ENCODE assay signal across 34 cellular contexts in genomic region chr7:3937146-3937545, GRCh38.
"Had no signal": no experiment of that assay in that cellular context is flagged by ENCODE, and none has a peak within 500 bp of the region (broad histone marks: within the 10 kb centered on the region; RNA-seq: fewer than 3 reads in every experiment).

No MANE protein-coding gene starts in this region.

- H3K9me3 Mint-ChIP-seq: activated CD4-positive, alpha-beta T cell treated with anti-CD3 and anti-CD28 coated beads, Interleukin-2, amount 10 ng/mL, durations not matched to agents 24 days and 14 days; activated naive CD4-positive, alpha-beta T cell treated with anti-CD3 and anti-CD28 coated beads, Interleukin-2, amount 50 U/mL, for 24 hours; activated T-helper 1 cell treated with anti-CD3 and anti-CD28 coated beads, Interleukin-12 subunit alpha, Interleukin-12 subunit beta, Interleukin-2, Interleukin-4 antibody, amounts not matched to agents 30 ng/mL and 10 ng/mL and 1 ng/mL, durations not matched to agents 14 hours and 24 hours and 36 hours; activated T-helper 17 cell treated with anti-CD3 and anti-CD28 coated beads, Interleukin-2, amount 50 U/mL, for 72 hours; T-helper 1 cell treated with Interleukin-12 subunit alpha and Interleukin-12 subunit beta and Interleukin-4 antibody, amounts not matched to agents 30 μg/mL and 1 μg/mL, for 36 hours; T-helper 2 cell treated with Interferon-gamma antibody and Interleukin-4, amounts not matched to agents 5 μg/mL and 100 μg/mL, for 36 hours had no signal

- DNase-seq: activated B cell treated with CpG ODN at 0.5 μM for 24 hours; activated CD4-positive, alpha-beta memory T cell treated with anti-CD3 and anti-CD28 coated beads for 36 hours; activated CD4-positive, alpha-beta T cell treated with anti-CD3 and anti-CD28 coated beads for 4 hours; activated CD4-positive, alpha-beta T cell treated with anti-CD3 and anti-CD28 coated beads, Interleukin-2, amount 10 ng/mL, durations not matched to agents 24 days and 14 days; activated CD4-positive, alpha-beta T cell treated with anti-CD3 and anti-CD28 coated beads, Interleukin-2, amount 50 U/mL, for 1 hour; activated CD4-positive, alpha-beta T cell treated with anti-CD3 and anti-CD28 coated beads, Interleukin-2, amount 50 U/mL, for 4 hours; activated CD4-positive, CD25-positive, alpha-beta regulatory T cell treated with anti-CD3 and anti-CD28 coated beads, Interleukin-2, amount 50 U/mL, for 72 hours; activated CD8-positive, alpha-beta memory T cell treated with anti-CD3 and anti-CD28 coated beads, Interleukin-2, amount 50 U/mL, for 4 hours; activated CD8-positive, alpha-beta T cell treated with anti-CD3 and anti-CD28 coated beads for 36 hours; activated effector memory CD4-positive, alpha-beta T cell treated with Interleukin-2 at 50 U/mL for 16 hours; activated gamma-delta T cell; activated naive CD4-positive, alpha-beta T cell treated with anti-CD3 and anti-CD28 coated beads, Interleukin-2, amount 10 ng/mL, durations not matched to agents 7 days and 5 days; activated naive CD4-positive, alpha-beta T cell treated with Interleukin-2 at 50 U/mL for 16 hours; activated naive CD8-positive, alpha-beta T cell treated with anti-CD3 and anti-CD28 coated beads, Interleukin-2, amount 10 ng/mL, durations not matched to agents 7 days and 5 days; activated naive CD8-positive, alpha-beta T cell treated with anti-CD3 and anti-CD28 coated beads, Interleukin-2, amount 50 U/mL, for 24 hours; activated T-cell treated with anti-CD3 and anti-CD28 coated beads for 4 hours; activated T-cell treated with anti-CD3 and anti-CD28 coated beads, Interleukin-2, amount 50 U/mL, for 1 hour; activated T-cell treated with anti-CD3 and anti-CD28 coated beads, Interleukin-2, amount 50 U/mL, for 4 hours; activated T-cell treated with anti-CD3 and anti-CD28 coated beads, Interleukin-2, amount 50 U/mL, for 72 hours; amygdala; central memory CD4-positive, alpha-beta T cell; SW 1271; T-helper 1 cell; T-helper 2 cell; T-helper 9 cell; WERI-Rb-1 had no signal

- H3K27me3 Mint-ChIP-seq: activated CD4-positive, alpha-beta T cell treated with anti-CD3 and anti-CD28 coated beads, Interleukin-2, amount 10 ng/mL, durations not matched to agents 24 days and 14 days; activated CD8-positive, alpha-beta T cell treated with anti-CD3 and anti-CD28 coated beads for 36 hours; activated naive CD8-positive, alpha-beta T cell treated with anti-CD3 and anti-CD28 coated beads, Interleukin-2, amount 10 ng/mL, durations not matched to agents 7 days and 5 days; activated naive CD8-positive, alpha-beta T cell treated with anti-CD3 and anti-CD28 coated beads, Interleukin-2, amount 50 U/mL, for 24 hours; brain had no signal

- ATAC-seq: activated CD8-positive, alpha-beta T cell treated with anti-CD3 and anti-CD28 coated beads for 36 hours; activated naive CD8-positive, alpha-beta T cell treated with anti-CD3 and anti-CD28 coated beads, Interleukin-2, amount 50 U/mL, for 24 hours; activated T-cell treated with anti-CD3 and anti-CD28 coated beads, Interleukin-2, amount 50 U/mL, for 4 hours; activated T-cell treated with anti-CD3 and anti-CD28 coated beads, Interleukin-2, amount 50 U/mL, for 72 hours; activated T-helper 17 cell treated with anti-CD3 and anti-CD28 coated beads, Interleukin-2, amount 50 U/mL, for 72 hours had no signal

- H3K9me3 ChIP-seq: ascending aorta had no signal

- H3K4me3 Mint-ChIP-seq: activated B cell treated with CpG ODN at 0.5 μM for 24 hours; activated CD4-positive, alpha-beta memory T cell treated with anti-CD3 and anti-CD28 coated beads for 36 hours; activated CD4-positive, alpha-beta T cell treated with anti-CD3 and anti-CD28 coated beads, Interleukin-2, amount 10 ng/mL, durations not matched to agents 24 days and 14 days; activated CD8-positive, alpha-beta T cell treated with anti-CD3 and anti-CD28 coated beads for 36 hours; activated naive CD4-positive, alpha-beta T cell treated with anti-CD3 and anti-CD28 coated beads, Interleukin-2, amount 10 ng/mL, durations not matched to agents 7 days and 5 days; activated naive CD4-positive, alpha-beta T cell treated with anti-CD3 and anti-CD28 coated beads, Interleukin-2, amount 50 U/mL, for 24 hours; activated naive CD8-positive, alpha-beta T cell; activated naive CD8-positive, alpha-beta T cell treated with anti-CD3 and anti-CD28 coated beads, Interleukin-2, amount 10 ng/mL, durations not matched to agents 7 days and 5 days; activated naive CD8-positive, alpha-beta T cell treated with anti-CD3 and anti-CD28 coated beads, Interleukin-2, amount 50 U/mL, for 24 hours; activated T-cell treated with anti-CD3 and anti-CD28 coated beads, Interleukin-2, amount 50 U/mL, for 4 hours; activated T-cell treated with anti-CD3 and anti-CD28 coated beads, Interleukin-2, amount 50 U/mL, for 72 hours; activated T-helper 1 cell treated with anti-CD3 and anti-CD28 coated beads, Interleukin-12 subunit alpha, Interleukin-12 subunit beta, Interleukin-2, Interleukin-4 antibody, amounts not matched to agents 30 ng/mL and 10 ng/mL and 1 ng/mL, durations not matched to agents 14 hours and 24 hours and 36 hours; activated T-helper 17 cell treated with anti-CD3 and anti-CD28 coated beads, Interleukin-2, amount 50 U/mL, for 72 hours; brain; T-helper 1 cell treated with Interleukin-12 subunit alpha and Interleukin-12 subunit beta and Interleukin-4 antibody, amounts not matched to agents 30 μg/mL and 1 μg/mL, for 36 hours; T-helper 2 cell treated with Interferon-gamma antibody and Interleukin-4, amounts not matched to agents 5 μg/mL and 100 μg/mL, for 36 hours had no signal

- H3K27ac Mint-ChIP-seq: activated B cell treated with CpG ODN at 0.5 μM for 24 hours; activated CD4-positive, alpha-beta memory T cell treated with anti-CD3 and anti-CD28 coated beads for 36 hours; activated CD4-positive, alpha-beta T cell treated with anti-CD3 and anti-CD28 coated beads, Interleukin-2, amount 10 ng/mL, durations not matched to agents 24 days and 14 days; activated CD8-positive, alpha-beta T cell treated with anti-CD3 and anti-CD28 coated beads for 36 hours; activated naive CD4-positive, alpha-beta T cell treated with anti-CD3 and anti-CD28 coated beads, Interleukin-2, amount 10 ng/mL, durations not matched to agents 7 days and 5 days; activated naive CD4-positive, alpha-beta T cell treated with anti-CD3 and anti-CD28 coated beads, Interleukin-2, amount 50 U/mL, for 24 hours; activated naive CD8-positive, alpha-beta T cell; activated naive CD8-positive, alpha-beta T cell treated with anti-CD3 and anti-CD28 coated beads, Interleukin-2, amount 10 ng/mL, durations not matched to agents 7 days and 5 days; activated naive CD8-positive, alpha-beta T cell treated with anti-CD3 and anti-CD28 coated beads, Interleukin-2, amount 50 U/mL, for 24 hours; activated T-cell treated with anti-CD3 and anti-CD28 coated beads, Interleukin-2, amount 50 U/mL, for 72 hours; activated T-helper 1 cell treated with anti-CD3 and anti-CD28 coated beads, Interleukin-12 subunit alpha, Interleukin-12 subunit beta, Interleukin-2, Interleukin-4 antibody, amounts not matched to agents 30 ng/mL and 10 ng/mL and 1 ng/mL, durations not matched to agents 14 hours and 24 hours and 36 hours; activated T-helper 17 cell treated with anti-CD3 and anti-CD28 coated beads, Interleukin-2, amount 50 U/mL, for 72 hours; brain; T-helper 1 cell treated with Interleukin-12 subunit alpha and Interleukin-12 subunit beta and Interleukin-4 antibody, amounts not matched to agents 30 μg/mL and 1 μg/mL, for 36 hours; T-helper 2 cell treated with Interferon-gamma antibody and Interleukin-4, amounts not matched to agents 5 μg/mL and 100 μg/mL, for 36 hours had no signal

- H3K4me1 Mint-ChIP-seq: activated B cell treated with CpG ODN at 0.5 μM for 24 hours; activated CD4-positive, alpha-beta T cell treated with anti-CD3 and anti-CD28 coated beads, Interleukin-2, amount 10 ng/mL, durations not matched to agents 24 days and 14 days; activated naive CD4-positive, alpha-beta T cell treated with anti-CD3 and anti-CD28 coated beads, Interleukin-2, amount 10 ng/mL, durations not matched to agents 7 days and 5 days; activated naive CD4-positive, alpha-beta T cell treated with anti-CD3 and anti-CD28 coated beads, Interleukin-2, amount 50 U/mL, for 24 hours; activated naive CD8-positive, alpha-beta T cell treated with anti-CD3 and anti-CD28 coated beads, Interleukin-2, amount 10 ng/mL, durations not matched to agents 7 days and 5 days; activated naive CD8-positive, alpha-beta T cell treated with anti-CD3 and anti-CD28 coated beads, Interleukin-2, amount 50 U/mL, for 24 hours; activated T-helper 17 cell treated with anti-CD3 and anti-CD28 coated beads, Interleukin-2, amount 50 U/mL, for 72 hours; brain had no signal

- H3K27ac ChIP-seq: ascending aorta, WERI-Rb-1 had no signal

- H3K36me3 Mint-ChIP-seq: activated CD4-positive, alpha-beta memory T cell treated with anti-CD3 and anti-CD28 coated beads for 36 hours; activated naive CD4-positive, alpha-beta T cell treated with anti-CD3 and anti-CD28 coated beads, Interleukin-2, amount 10 ng/mL, durations not matched to agents 7 days and 5 days; activated naive CD8-positive, alpha-beta T cell; activated naive CD8-positive, alpha-beta T cell treated with anti-CD3 and anti-CD28 coated beads, Interleukin-2, amount 10 ng/mL, durations not matched to agents 7 days and 5 days had no signal

- H3K27me3 ChIP-seq: ascending aorta had no signal

- H3K4me3 ChIP-seq: ascending aorta had no signal

- H3K36me3 ChIP-seq: ascending aorta, WERI-Rb-1 had no signal
